Comparison of ENCODE assay signal across 15 cellular contexts in the genomic region with DNA sequence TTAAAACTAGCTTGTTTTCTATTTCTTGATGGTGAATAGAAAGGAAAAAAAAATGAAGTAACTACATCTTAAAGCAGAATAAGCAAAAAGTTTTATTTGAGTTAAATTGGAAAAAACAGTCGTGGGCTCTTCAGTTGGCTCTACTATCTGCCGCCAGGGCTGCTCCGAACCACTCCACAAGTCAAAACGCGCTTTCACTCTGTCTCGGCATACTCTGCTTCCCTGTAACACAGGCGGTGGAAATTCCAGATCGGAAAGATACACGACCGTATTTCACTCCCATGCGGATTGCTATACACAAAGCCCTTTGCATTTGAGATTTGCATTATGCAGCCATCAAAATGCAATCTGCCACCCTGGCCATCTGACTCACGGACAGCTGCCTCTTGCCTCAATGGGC.
DNase-seq lines count a peak whose midpoint lies in the region; ATAC-seq and TF ChIP-seq lines count a peak whose summit lies in the region.
"Had no signal": no experiment of that assay in that cellular context is flagged by ENCODE, and none has a peak within 500 bp of the region (broad histone marks: within the 10 kb centered on the region; RNA-seq: fewer than 3 reads in every experiment).

No MANE protein-coding gene starts in this region.

- intact Hi-C loops in cardiac septum (cut with DNase I), result no loop called here

- no peak overlapping the region for H3K4me3 ChIP-seq in cardiac muscle cell
- H3K4me3 ChIP-seq in epithelial cell of esophagus (ENCODE audit: low read length), result no peak overlapping the region
- no peak overlapping the region for H3K4me3 ChIP-seq in parathyroid adenoma (ENCODE audit: low read depth, low read length)
- no peak overlapping the region for H3K4me3 ChIP-seq in endodermal cell (ENCODE audit: low read length)

- H3K36me3 ChIP-seq in cardiac muscle cell (no peaks in the 10 kb centered on the region), parathyroid adenoma (ENCODE audit: control insufficient read depth, insufficient read depth, low read length) (no peaks in the 10 kb centered on the region), endodermal cell (ENCODE audit: control insufficient read depth, insufficient read depth, low read length) (no peaks in the 10 kb centered on the region)

- DNase-seq in cardiac muscle cell (ENCODE audit: low read depth in 1 of 2, low spot score in 1 of 2) (peak in 1 of 2 donors; percentile 26), cardiac septum (ENCODE audit: low spot score) (no peak), G401 (ENCODE audit: low spot score) (peak; percentile 1), epithelial cell of esophagus (ENCODE audit: low read depth) (peak; percentile 27), endodermal cell (no peak)
- DNase-seq: ACHN; Caco-2; CD4-positive, alpha-beta T cell; GF-D8; H9 had no signal

- no peak overlapping the region for H3K4me3 Mint-ChIP-seq in endodermal cell
- H3K4me3 Mint-ChIP-seq: CD4-positive, alpha-beta T cell; H9; IgD-negative memory B cell had no signal

- H2AFZ ChIP-seq in parathyroid adenoma, result no peak overlapping the region

- in situ Hi-C loops in G401 (cut with HindIII; ENCODE audit: low sequenced_read_pairs), result no loop called here

- no peaks in the 10 kb centered on the region for H3K79me2 ChIP-seq in parathyroid adenoma

- H3K27me3 Mint-ChIP-seq in endodermal cell (ENCODE audit: insufficient read depth), result no peaks in the 10 kb centered on the region
- H3K27me3 Mint-ChIP-seq: CD4-positive, alpha-beta T cell; IgD-negative memory B cell had no signal

- H3K4me1 Mint-ChIP-seq in endodermal cell, result peaks cover 4% of the 10 kb centered on the region
- H3K4me1 Mint-ChIP-seq: IgD-negative memory B cell had no signal

- no peak overlapping the region for H3K27ac Mint-ChIP-seq in endodermal cell
- H3K27ac Mint-ChIP-seq: CD4-positive, alpha-beta T cell; IgD-negative memory B cell had no signal

- H3K4me1 ChIP-seq in cardiac muscle cell (ENCODE audit: low read depth) (peaks cover 43% of the 10 kb centered on the region), parathyroid adenoma (no peaks in the 10 kb centered on the region), endodermal cell (ENCODE audit: control insufficient read depth, insufficient read depth, low read length) (no peaks in the 10 kb centered on the region)
- H3K4me1 ChIP-seq: Caco-2 had no signal

- no peaks in the 10 kb centered on the region for H3K27me3 ChIP-seq in cardiac muscle cell
- H3K27me3 ChIP-seq in parathyroid adenoma (ENCODE audit: control insufficient read depth, insufficient read depth, low read length), result no peaks in the 10 kb centered on the region
- no peaks in the 10 kb centered on the region for H3K27me3 ChIP-seq in endodermal cell (ENCODE audit: control insufficient read depth, insufficient read depth, low read length, poor library complexity, severe bottlenecking)

- 88 to 94% methylated on average over 12 of the region's 12 CpGs for WGBS in endodermal cell (ENCODE audit: insufficient coverage in 1 of 2, insufficient read length in 1 of 2), 2 experiments

- H3K9ac ChIP-seq in parathyroid adenoma (no peak overlapping the region), endodermal cell (ENCODE audit: extremely low read depth, low read length, poor library complexity, severe bottlenecking) (no peak overlapping the region)

- TF ChIP-seq CTCF in cardiac muscle cell (IDR thresholded peaks at IDR 0.05; ENCODE audit: low read depth, low read length), result no peak
- peak; percentile 25 for TF ChIP-seq CTCF in epithelial cell of esophagus (IDR thresholded peaks at IDR 0.05; ENCODE audit: insufficient read depth, low read depth, low read length, missing control alignments)
- TF ChIP-seq CTCF in parathyroid adenoma (IDR thresholded peaks at IDR 0.05), result no peak
- no peak for TF ChIP-seq CTCF in endodermal cell (conservative IDR thresholded peaks at IDR 0.05)

- H3K36me3 Mint-ChIP-seq in endodermal cell (ENCODE audit: low read depth), result no peaks in the 10 kb centered on the region
- H3K36me3 Mint-ChIP-seq: IgD-negative memory B cell had no signal

- peak overlapping the region; percentile 6 for H3K4me2 ChIP-seq in parathyroid adenoma (ENCODE audit: low read length)

- no peaks in the 10 kb centered on the region for H3K9me3 Mint-ChIP-seq in endodermal cell
- H3K9me3 Mint-ChIP-seq: CD4-positive, alpha-beta T cell; H9 had no signal

- no peak for ATAC-seq in HG03139 (IDR thresholded peaks at IDR 0.05; ENCODE audit: unreplicated experiment)
- ATAC-seq: HepG2 had no signal

- peak overlapping the region; percentile 64 for H3K27ac ChIP-seq in cardiac muscle cell
- H3K27ac ChIP-seq in parathyroid adenoma, result no peak overlapping the region
- no peak overlapping the region for H3K27ac ChIP-seq in endodermal cell (ENCODE audit: low read depth, low read length)
- H3K27ac ChIP-seq: C4-2B had no signal

- no peaks in the 10 kb centered on the region for H3K9me3 ChIP-seq in cardiac muscle cell (ENCODE audit: low read depth)
- no peaks in the 10 kb centered on the region for H3K9me3 ChIP-seq in parathyroid adenoma (ENCODE audit: control insufficient read depth, low read length)
- H3K9me3 ChIP-seq in endodermal cell (ENCODE audit: control insufficient read depth, low read length), result no peaks in the 10 kb centered on the region
- H3K9me3 ChIP-seq: Caco-2 had no signal

Comparison
In these comparisons a context has a peak if more than half of its experiments do, and no peak if none do; other contexts are left out.
1. DNase-seq: peak in G401 (single experiment) and epithelial cell of esophagus (single experiment); none in cardiac septum (single experiment) and endodermal cell (single experiment).